8 cellular contexts compared by ENCODE assay signal in the genomic region with DNA sequence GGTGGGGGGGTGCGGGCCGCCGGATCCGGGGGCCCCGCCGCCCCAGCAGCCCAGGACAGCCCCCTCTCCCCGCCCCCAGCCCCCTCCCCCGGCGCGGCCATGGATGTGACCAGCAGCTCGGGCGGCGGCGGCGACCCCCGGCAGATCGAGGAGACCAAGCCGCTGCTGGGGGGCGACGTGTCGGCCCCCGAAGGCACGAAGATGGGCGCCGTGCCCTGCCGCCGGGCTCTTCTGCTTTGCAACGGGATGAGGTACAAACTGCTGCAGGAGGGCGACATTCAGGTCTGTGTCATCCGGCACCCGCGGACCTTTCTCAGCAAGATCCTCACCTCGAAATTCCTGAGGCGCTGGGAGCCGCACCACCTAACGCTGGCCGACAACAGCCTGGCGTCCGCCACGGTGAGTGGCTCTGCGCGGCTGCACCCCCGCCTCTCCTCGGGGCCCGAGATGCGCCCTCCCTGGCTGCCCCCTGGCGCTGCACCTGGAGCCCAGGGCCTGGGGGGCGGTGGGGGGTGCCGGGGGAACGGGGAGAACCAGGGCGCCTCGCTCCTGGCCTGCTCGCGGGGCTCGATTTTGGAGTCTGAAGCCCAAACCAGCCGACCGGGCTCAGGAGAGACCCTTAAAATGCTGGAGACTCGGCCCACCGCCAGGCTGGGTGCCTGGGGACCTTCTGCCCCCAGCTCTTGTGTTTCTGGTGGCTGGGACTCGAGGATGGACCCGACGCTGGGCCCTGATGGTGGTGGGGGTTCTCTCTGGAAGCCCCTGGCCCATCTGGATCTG. TPM values are rescaled to one million over a fixed set of nuclear protein-coding genes. Genes with fewer than 3 reads are reported as not detected.
DNase-seq lines count a peak whose midpoint lies in the region; ATAC-seq and TF ChIP-seq lines count a peak whose summit lies in the region.

No MANE protein-coding gene starts in this region.

- H3K4me3 Mint-ChIP-seq in IgD-negative memory B cell, result peak overlapping the region; percentile 83 to 99 (median 95)
- peak overlapping the region; percentile 93 for H3K4me3 Mint-ChIP-seq in activated CD8-positive, alpha-beta T cell treated with anti-CD3 and anti-CD28 coated beads, Interleukin-2, amount 10 ng/mL, durations not matched to agents 7 days and 5 days
- H3K4me3 Mint-ChIP-seq in naive thymus-derived CD4-positive, alpha-beta T cell, result peak overlapping the region; percentile 84 to 94 (median 90)

- intact Hi-C loops in naive thymus-derived CD4-positive, alpha-beta T cell (cut with micrococcal nuclease), result loop anchor here (2.0 to 10.0 kb wide), 11 partner anchors 37 to 641 kb away; a partner anchor contains a TSS

- no peaks in the 10 kb centered on the region for H3K9me3 ChIP-seq in naive thymus-derived CD4-positive, alpha-beta T cell (ENCODE audit: control insufficient read depth in 2 of 3, low read length in 3 of 3)

- CTCF ChIA-PET in activated CD8-positive, alpha-beta T cell treated with anti-CD3 and anti-CD28 coated beads, Interleukin-2, amount 10 ng/mL, durations not matched to agents 7 days and 5 days (lab: Charles Lee), result interaction anchor here (1.2 kb wide), 1 partner anchor 81 kb away, joined by 4 read pairs; no protein-coding TSS in a partner anchor
- CTCF ChIA-PET in naive thymus-derived CD4-positive, alpha-beta T cell (lab: Charles Lee), result no interaction called here

- H3K36me3 ChIP-seq in naive thymus-derived CD4-positive, alpha-beta T cell (ENCODE audit: control insufficient read depth in 2 of 3, insufficient read depth in 3 of 3, low read length in 3 of 3), result no peaks in the 10 kb centered on the region

- peaks cover 20 to 37% (median 34%) of the 10 kb centered on the region in 3 donors for H3K4me1 Mint-ChIP-seq in IgD-negative memory B cell
- peaks cover 54% of the 10 kb centered on the region for H3K4me1 Mint-ChIP-seq in activated CD8-positive, alpha-beta T cell treated with anti-CD3 and anti-CD28 coated beads, Interleukin-2, amount 10 ng/mL, durations not matched to agents 7 days and 5 days (ENCODE audit: low read depth)
- peaks cover 26 to 61% (median 56%) of the 10 kb centered on the region in 7 donors for H3K4me1 Mint-ChIP-seq in naive thymus-derived CD4-positive, alpha-beta T cell

- peak overlapping the region; percentile 91 to 96 (median 95) for H3K27ac Mint-ChIP-seq in IgD-negative memory B cell
- peak overlapping the region; percentile 90 for H3K27ac Mint-ChIP-seq in activated CD8-positive, alpha-beta T cell treated with anti-CD3 and anti-CD28 coated beads, Interleukin-2, amount 10 ng/mL, durations not matched to agents 7 days and 5 days
- H3K27ac Mint-ChIP-seq in naive thymus-derived CD4-positive, alpha-beta T cell, result peak overlapping the region; percentile 89 to 96 (median 91)

- H3K4me1 ChIP-seq in naive thymus-derived CD4-positive, alpha-beta T cell (ENCODE audit: control insufficient read depth in 2 of 2, insufficient read depth in 2 of 2, low read length in 2 of 2), result peaks cover 37 to 41% of the 10 kb centered on the region in 2 donors

- ATAC-seq in activated CD8-positive, alpha-beta T cell treated with anti-CD3 and anti-CD28 coated beads, Interleukin-2, amount 10 ng/mL, durations not matched to agents 7 days and 5 days, result peak; percentile 52
- peak; percentile 16 for ATAC-seq in naive thymus-derived CD4-positive, alpha-beta T cell
- ATAC-seq in GM18868 (IDR thresholded peaks at IDR 0.05; ENCODE audit: unreplicated experiment) (no peak), HG02938 (IDR thresholded peaks at IDR 0.05; ENCODE audit: unreplicated experiment) (no peak)

- POLR2A ChIA-PET in activated CD8-positive, alpha-beta T cell treated with anti-CD3 and anti-CD28 coated beads, Interleukin-2, amount 10 ng/mL, durations not matched to agents 7 days and 5 days (lab: Charles Lee), result interaction anchor here (1.8 to 2.0 kb wide), 2 partner anchors 25 to 76 kb away, joined by 5 to 14 read pairs; no protein-coding TSS in a partner anchor
- POLR2A ChIA-PET in naive thymus-derived CD4-positive, alpha-beta T cell (lab: Charles Lee), result interaction anchor here (0.6 to 1.6 kb wide), 5 partner anchors 16 to 171 kb away, joined by 3 to 9 read pairs (median 3); no protein-coding TSS in a partner anchor

- peaks cover 0 to under 1% (median 0%) of the 10 kb centered on the region in 3 donors for H3K9me3 Mint-ChIP-seq in IgD-negative memory B cell
- H3K9me3 Mint-ChIP-seq in activated CD8-positive, alpha-beta T cell treated with anti-CD3 and anti-CD28 coated beads, Interleukin-2, amount 10 ng/mL, durations not matched to agents 7 days and 5 days (ENCODE audit: insufficient read depth), result no peaks in the 10 kb centered on the region
- H3K9me3 Mint-ChIP-seq in naive thymus-derived CD4-positive, alpha-beta T cell, result peaks cover 0 to 2% (median 0%) of the 10 kb centered on the region in 11 donors

- peaks cover 1% of the 10 kb centered on the region for H3K27me3 Mint-ChIP-seq in IgD-negative memory B cell
- H3K27me3 Mint-ChIP-seq in activated CD8-positive, alpha-beta T cell treated with anti-CD3 and anti-CD28 coated beads, Interleukin-2, amount 10 ng/mL, durations not matched to agents 7 days and 5 days (ENCODE audit: low read depth), result peaks cover 21% of the 10 kb centered on the region
- H3K27me3 Mint-ChIP-seq in naive thymus-derived CD4-positive, alpha-beta T cell, result peaks cover 0 to 36% (median 0%) of the 10 kb centered on the region in 5 donors

- TF ChIP-seq POLR2A in GM19193 (IDR thresholded peaks at IDR 0.05; ENCODE audit: extremely low read depth, insufficient read depth, insufficient read length), result peak; percentile 16
- no peak for TF ChIP-seq POLR2A in erythroblast (IDR thresholded peaks at IDR 0.05; ENCODE audit: low read length)

- H3K4me3 ChIP-seq in naive thymus-derived CD4-positive, alpha-beta T cell (ENCODE audit: low read length), result peak overlapping the region; percentile 91

- H3K36me3 Mint-ChIP-seq in IgD-negative memory B cell, result no peaks in the 10 kb centered on the region
- H3K36me3 Mint-ChIP-seq in activated CD8-positive, alpha-beta T cell treated with anti-CD3 and anti-CD28 coated beads, Interleukin-2, amount 10 ng/mL, durations not matched to agents 7 days and 5 days (ENCODE audit: low read depth), result peaks cover 32% of the 10 kb centered on the region
- H3K36me3 Mint-ChIP-seq in naive thymus-derived CD4-positive, alpha-beta T cell, result peaks cover 0 to 11% (median 0%) of the 10 kb centered on the region in 5 donors

- no peak; the same call in 1 of the 2 replicates for TF ChIP-seq CTCF in C4-2B (conservative IDR thresholded peaks at IDR 0.05)

- peak overlapping the region; percentile 73 for H3K27ac ChIP-seq in C4-2B
- peak overlapping the region; percentile 77 for H3K27ac ChIP-seq in naive thymus-derived CD4-positive, alpha-beta T cell (ENCODE audit: low read depth, low read length)

- DNase-seq in activated CD8-positive, alpha-beta T cell treated with anti-CD3 and anti-CD28 coated beads, Interleukin-2, amount 10 ng/mL, durations not matched to agents 7 days and 5 days, result peak; percentile 67
- DNase-seq in erythroblast (lab: John Stamatoyannopoulos, UW), result peak; percentile 59 to 67
- DNase-seq in naive thymus-derived CD4-positive, alpha-beta T cell, result peak in 7 of 9 donors; percentile 28 to 58 (median 35)

- H3K27me3 ChIP-seq in naive thymus-derived CD4-positive, alpha-beta T cell (ENCODE audit: control insufficient read depth in 2 of 2, insufficient read depth in 2 of 2, low read length in 2 of 2), result no peaks in the 10 kb centered on the region

RNA-seq across cellular contexts. Expression of a gene that starts 0.7 kb away (rescaled TPM):
- 1.4 TPM for polyA plus RNA-seq in IgD-negative memory B cell
- 10 to 100 TPM; 62.5 to 70.4 TPM for total RNA-seq in activated CD8-positive, alpha-beta T cell treated with anti-CD3 and anti-CD28 coated beads, Interleukin-2, amount 10 ng/mL, durations not matched to agents 7 days and 5 days
- 10 to 100 TPM; 28.9 to 75.4 (median 38.2) TPM for total RNA-seq in naive thymus-derived CD4-positive, alpha-beta T cell
- polyA plus RNA-seq in naive thymus-derived CD4-positive, alpha-beta T cell, result under 1 TPM; 0.66 to 0.92 TPM

Comparison
In these comparisons a context has a peak if more than half of its experiments do, and no peak if none do; other contexts are left out.
1. ATAC-seq: peak in activated CD8-positive, alpha-beta T cell treated with anti-CD3 and anti-CD28 coated beads, Interleukin-2, amount 10 ng/mL, durations not matched to agents 7 days and 5 days (single experiment) and naive thymus-derived CD4-positive, alpha-beta T cell (single experiment); none in GM18868 (single experiment) and HG02938 (single experiment).
2. Peak in every context shown above with its lines, with median percentiles within 50 percentile points of each other: H3K27ac Mint-ChIP-seq, H3K4me3 Mint-ChIP-seq and DNase-seq.